Comparison of ENCODE assay signal across 13 cellular contexts in genomic region chr4:81650871-81651270, GRCh38.
DNase-seq lines count a peak whose midpoint lies in the region; ATAC-seq and TF ChIP-seq lines count a peak whose summit lies in the region.
"Had no signal": no experiment of that assay in that cellular context is flagged by ENCODE, and none has a peak within 500 bp of the region (broad histone marks: within the 10 kb centered on the region; RNA-seq: fewer than 3 reads in every experiment).

No MANE protein-coding gene starts in this region.

- 8 to 17% methylated on average over 1 to 2 of the region's 2 CpGs for WGBS in endodermal cell (ENCODE audit: insufficient coverage in 1 of 2, insufficient read length in 1 of 2), 2 experiments
- 38% methylated on average over 2 of the region's 2 CpGs for WGBS in prostate gland

- no peak for TF ChIP-seq POLR2A in prostate gland (IDR thresholded peaks at IDR 0.05)

- CTCF ChIA-PET in activated CD4-positive, alpha-beta T cell treated with anti-CD3 and anti-CD28 coated beads for 36 hours (lab: Charles Lee) = interaction anchor here (1.8 kb wide), 1 partner anchor 8 kb away, joined by 4 read pairs; no protein-coding TSS in a partner anchor

- TF ChIP-seq CTCF in endodermal cell (conservative IDR thresholded peaks at IDR 0.05) (no peak), prostate gland (IDR thresholded peaks at IDR 0.05) (no peak), dorsolateral prefrontal cortex (IDR thresholded peaks at IDR 0.05 in 54 of 56, conservative IDR thresholded peaks at IDR 0.05 in 2 of 56; ENCODE audit: low read depth in 1 of 56, partially characterized antibody in 56 of 56) (no peak)

- peaks cover 63% of the 10 kb centered on the region for H3K4me1 Mint-ChIP-seq in activated CD4-positive, alpha-beta T cell treated with anti-CD3 and anti-CD28 coated beads for 36 hours
- H3K4me1 Mint-ChIP-seq in endodermal cell = peaks cover 59% of the 10 kb centered on the region

- H3K9ac ChIP-seq in endodermal cell (ENCODE audit: extremely low read depth, low read length, poor library complexity, severe bottlenecking) = no peak overlapping the region

- no peak overlapping the region for H3K4me3 Mint-ChIP-seq in activated CD4-positive, alpha-beta T cell treated with anti-CD3 and anti-CD28 coated beads for 36 hours
- H3K4me3 Mint-ChIP-seq in endodermal cell = no peak overlapping the region

- H3K9me3 Mint-ChIP-seq in activated CD4-positive, alpha-beta T cell treated with anti-CD3 and anti-CD28 coated beads for 36 hours (ENCODE audit: low read depth) = no peaks in the 10 kb centered on the region
- H3K9me3 Mint-ChIP-seq in endodermal cell = no peaks in the 10 kb centered on the region

- peak overlapping the region; percentile 76 for H3K27ac Mint-ChIP-seq in activated CD4-positive, alpha-beta T cell treated with anti-CD3 and anti-CD28 coated beads for 36 hours
- peak overlapping the region; percentile 92 for H3K27ac Mint-ChIP-seq in endodermal cell

- no peak for ATAC-seq in activated CD4-positive, alpha-beta T cell treated with anti-CD3 and anti-CD28 coated beads for 36 hours
- no peak for ATAC-seq in HG02973 (IDR thresholded peaks at IDR 0.05; ENCODE audit: unreplicated experiment)

- no peaks in the 10 kb centered on the region for H3K27me3 ChIP-seq in endodermal cell (ENCODE audit: control insufficient read depth, insufficient read depth, low read length, poor library complexity, severe bottlenecking)
- H3K27me3 ChIP-seq in prostate gland (replicated peaks; ENCODE audit: insufficient read depth) = no peaks in the 10 kb centered on the region
- H3K27me3 ChIP-seq in dorsolateral prefrontal cortex = no peaks in the 10 kb centered on the region

- POLR2A ChIA-PET in activated CD4-positive, alpha-beta T cell treated with anti-CD3 and anti-CD28 coated beads for 36 hours (lab: Charles Lee) = no interaction called here

- H3K4me3 ChIP-seq in endodermal cell (ENCODE audit: low read length) (no peak overlapping the region), prostate gland (no peak overlapping the region), dorsolateral prefrontal cortex (no peak overlapping the region)
- H3K4me3 ChIP-seq: A549 had no signal

- H3K36me3 ChIP-seq in endodermal cell (ENCODE audit: control insufficient read depth, insufficient read depth, low read length) (no peaks in the 10 kb centered on the region), prostate gland (no peaks in the 10 kb centered on the region)

- intact Hi-C loops in activated CD4-positive, alpha-beta T cell treated with anti-CD3 and anti-CD28 coated beads for 36 hours (cut with DNase I, micrococcal nuclease) = loop anchor here (1.0 to 5.0 kb wide), 3 partner anchors 156 to 179 kb away; partner anchors contain the start of gene RASGEF1B (in 2 of the 2)
- intact Hi-C loops in prostate gland (cut with DNase I) = no loop called here
- intact Hi-C loops in dorsolateral prefrontal cortex (cut with DNase I) = no loop called here

- H3K27ac ChIP-seq in endodermal cell (ENCODE audit: low read depth, low read length) (no peak overlapping the region), prostate gland (no peak overlapping the region), dorsolateral prefrontal cortex (no peak overlapping the region)
- H3K27ac ChIP-seq: A549, VCaP had no signal

- no peak for DNase-seq in activated CD4-positive, alpha-beta T cell treated with anti-CD3 and anti-CD28 coated beads for 36 hours
- DNase-seq in activated CD4-positive, alpha-beta T cell treated with anti-CD3 and anti-CD28 coated beads for 48 hours = no peak
- peak; percentile 91 for DNase-seq in NCI-H345 (lab: John Stamatoyannopoulos, UW)
- DNase-seq in endodermal cell = peak; percentile 83
- peak; percentile 44 for DNase-seq in prostate gland (ENCODE audit: low spot score)
- DNase-seq in retina = no peak
- no peak for DNase-seq in dorsolateral prefrontal cortex
- DNase-seq: activated naive CD4-positive, alpha-beta T cell treated with anti-CD3 and anti-CD28 coated beads, Interleukin-2, amount 50 U/mL, for 16 hours; glutamatergic neuron; midbrain had no signal

- no peaks in the 10 kb centered on the region for H3K27me3 Mint-ChIP-seq in activated CD4-positive, alpha-beta T cell treated with anti-CD3 and anti-CD28 coated beads for 36 hours
- peaks cover 15% of the 10 kb centered on the region for H3K27me3 Mint-ChIP-seq in endodermal cell (ENCODE audit: insufficient read depth)

- H3K36me3 Mint-ChIP-seq in activated CD4-positive, alpha-beta T cell treated with anti-CD3 and anti-CD28 coated beads for 36 hours (ENCODE audit: low read depth) = no peaks in the 10 kb centered on the region
- no peaks in the 10 kb centered on the region for H3K36me3 Mint-ChIP-seq in endodermal cell (ENCODE audit: low read depth)

- H3K9me3 ChIP-seq in endodermal cell (ENCODE audit: control insufficient read depth, low read length) = no peaks in the 10 kb centered on the region
- no peaks in the 10 kb centered on the region for H3K9me3 ChIP-seq in prostate gland
- H3K9me3 ChIP-seq: A549 had no signal

- H3K4me1 ChIP-seq in endodermal cell (ENCODE audit: control insufficient read depth, insufficient read depth, low read length) (peaks cover 24% of the 10 kb centered on the region), prostate gland (replicated peaks) (no peaks in the 10 kb centered on the region)
- H3K4me1 ChIP-seq: A549 had no signal

Comparison
In these comparisons a context has a peak if more than half of its experiments do, and no peak if none do; other contexts are left out.
1. DNase-seq: peak in NCI-H345 (single experiment), endodermal cell (single experiment) and prostate gland (single experiment); none in activated CD4-positive, alpha-beta T cell treated with anti-CD3 and anti-CD28 coated beads for 36 hours (single experiment), activated CD4-positive, alpha-beta T cell treated with anti-CD3 and anti-CD28 coated beads for 48 hours (single experiment), retina (single experiment) and dorsolateral prefrontal cortex (0 of 10).
2. intact Hi-C loops: an anchor here in activated CD4-positive, alpha-beta T cell treated with anti-CD3 and anti-CD28 coated beads for 36 hours (1.0 to 5.0 kb wide); none called in prostate gland and dorsolateral prefrontal cortex.